ENCODE assay signal across 9 cellular contexts in genomic region chr6:81895511-81896185, GRCh38.
DNase-seq lines count a peak whose midpoint lies in the region; ATAC-seq and TF ChIP-seq lines count a peak whose summit lies in the region.
"Had no signal": no experiment of that assay in that cellular context is flagged by ENCODE, and none has a peak within 500 bp of the region (broad histone marks: within the 10 kb centered on the region; RNA-seq: fewer than 3 reads in every experiment).

No MANE protein-coding gene starts in this region.

- H3K4me3 ChIP-seq in body of pancreas (no peak overlapping the region), tibial artery (no peak overlapping the region)

- peak; percentile 65 for DNase-seq in HCEC 1CT
- no peak for DNase-seq in body of pancreas
- peak; percentile 62 for DNase-seq in kidney glomerular epithelial cell (lab: John Stamatoyannopoulos, UW)
- DNase-seq in tibial artery = no peak
- no peak for DNase-seq in activated effector memory CD4-positive, alpha-beta T cell treated with Interleukin-2 at 50 U/mL for 16 hours
- DNase-seq in stimulated activated CD4-positive, alpha-beta T cell treated with anti-CD3 and anti-CD28 coated beads, Interleukin-15, amount 100 ng/mL, for 24 hours = no peak
- DNase-seq: glutamatergic neuron, SW 1271 had no signal

- H3K4me1 ChIP-seq in body of pancreas (no peaks in the 10 kb centered on the region), tibial artery (peaks cover 0 to 57% (median 23%) of the 10 kb centered on the region in 4 donors)

- no peak overlapping the region for H3K27ac ChIP-seq in body of pancreas
- peak overlapping the region; percentile 15 to 26 for H3K27ac ChIP-seq in tibial artery

- 38 to 47% methylated on average over 5 of the region's 5 CpGs for WGBS in body of pancreas, 2 donors

- ATAC-seq in body of pancreas (peak; percentile 41), HG02798 (IDR thresholded peaks at IDR 0.05; ENCODE audit: poor library complexity, unreplicated experiment) (no peak)

- no peak for TF ChIP-seq CTCF in body of pancreas (IDR thresholded peaks at IDR 0.05)
- TF ChIP-seq CTCF in tibial artery (IDR thresholded peaks at IDR 0.05) = no peak

- H3K27me3 ChIP-seq in body of pancreas = no peaks in the 10 kb centered on the region
- no peaks in the 10 kb centered on the region for H3K27me3 ChIP-seq in tibial artery

- H3K9me3 ChIP-seq in body of pancreas (no peaks in the 10 kb centered on the region), tibial artery (no peaks in the 10 kb centered on the region)

- TF ChIP-seq POLR2A in body of pancreas (IDR thresholded peaks at IDR 0.05) = no peak

- intact Hi-C loops in body of pancreas (cut with DNase I) (no loop called here), tibial artery (cut with DNase I; ENCODE audit: low total_unique reads) (no loop called here)

- H3K36me3 ChIP-seq in body of pancreas (replicated peaks in 1 of 2; ENCODE audit: insufficient read depth in 1 of 2, low read depth in 2 of 2) (no peaks in the 10 kb centered on the region), tibial artery (no peaks in the 10 kb centered on the region)

Comparison
In these comparisons a context has a peak if more than half of its experiments do, and no peak if none do; other contexts are left out.
1. DNase-seq: peak in HCEC 1CT (single experiment) and kidney glomerular epithelial cell (single experiment); none in body of pancreas (0 of 4), tibial artery (0 of 2), activated effector memory CD4-positive, alpha-beta T cell treated with Interleukin-2 at 50 U/mL for 16 hours (single experiment) and stimulated activated CD4-positive, alpha-beta T cell treated with anti-CD3 and anti-CD28 coated beads, Interleukin-15, amount 100 ng/mL, for 24 hours (single experiment).
2. H3K27ac ChIP-seq: peak in tibial artery (2 of 2); none in body of pancreas (0 of 4).